Comparison of ENCODE assay signal across 2 cellular contexts in genomic region chr10:79445217-79445707, GRCh38.
TF ChIP-seq lines count a peak whose summit lies in the region.

Gene ZCCHC24, minus strand, starts transcription at chr10:79445624. Its CDS starts 184 bp downstream, at chr10:79445440.

TF ChIP-seq in HEK293, 187 proteins besides CTCF, POLR2A, EP300 and RAD21 (continued from another document):
- TF ChIP-seq ZBTB26 (tag by site-specific recombination; optimal IDR thresholded peaks at IDR 0.05): peak; percentile 43
- no peak for TF ChIP-seq PRDM4 (tag by site-specific recombination; IDR thresholded peaks at IDR 0.05)

TF ChIP-seq in GM12878, 131 proteins besides CTCF, POLR2A, EP300 and RAD21 (continued from another document):
- TF ChIP-seq, protein P1, sequence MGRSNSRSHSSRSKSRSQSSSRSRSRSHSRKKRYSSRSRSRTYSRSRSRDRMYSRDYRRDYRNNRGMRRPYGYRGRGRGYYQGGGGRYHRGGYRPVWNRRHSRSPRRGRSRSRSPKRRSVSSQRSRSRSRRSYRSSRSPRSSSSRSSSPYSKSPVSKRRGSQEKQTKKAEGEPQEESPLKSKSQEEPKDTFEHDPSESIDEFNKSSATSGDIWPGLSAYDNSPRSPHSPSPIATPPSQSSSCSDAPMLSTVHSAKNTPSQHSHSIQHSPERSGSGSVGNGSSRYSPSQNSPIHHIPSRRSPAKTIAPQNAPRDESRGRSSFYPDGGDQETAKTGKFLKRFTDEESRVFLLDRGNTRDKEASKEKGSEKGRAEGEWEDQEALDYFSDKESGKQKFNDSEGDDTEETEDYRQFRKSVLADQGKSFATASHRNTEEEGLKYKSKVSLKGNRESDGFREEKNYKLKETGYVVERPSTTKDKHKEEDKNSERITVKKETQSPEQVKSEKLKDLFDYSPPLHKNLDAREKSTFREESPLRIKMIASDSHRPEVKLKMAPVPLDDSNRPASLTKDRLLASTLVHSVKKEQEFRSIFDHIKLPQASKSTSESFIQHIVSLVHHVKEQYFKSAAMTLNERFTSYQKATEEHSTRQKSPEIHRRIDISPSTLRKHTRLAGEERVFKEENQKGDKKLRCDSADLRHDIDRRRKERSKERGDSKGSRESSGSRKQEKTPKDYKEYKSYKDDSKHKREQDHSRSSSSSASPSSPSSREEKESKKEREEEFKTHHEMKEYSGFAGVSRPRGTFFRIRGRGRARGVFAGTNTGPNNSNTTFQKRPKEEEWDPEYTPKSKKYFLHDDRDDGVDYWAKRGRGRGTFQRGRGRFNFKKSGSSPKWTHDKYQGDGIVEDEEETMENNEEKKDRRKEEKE (IDR thresholded peaks at IDR 0.05): no peak
- TF ChIP-seq IKZF1 (conservative IDR thresholded peaks at IDR 0.05): peak; percentile 57; the same call in 1 of the 2 replicates
- TF ChIP-seq ZNF217 (IDR thresholded peaks at IDR 0.05): peak; percentile 55; the same call in 1 of the 2 replicates
- no peak for TF ChIP-seq PAX8 (IDR thresholded peaks at IDR 0.05)
- TF ChIP-seq FOXK2 (IDR thresholded peaks at IDR 0.05): no peak
- TF ChIP-seq YY1 (IDR thresholded peaks at IDR 0.05; ENCODE audit: low read depth, low read length): 0 out of 2 replicates have a peak, but pooled peaks have one; percentile 16
- TF ChIP-seq BHLHE40 (IDR thresholded peaks at IDR 0.05; ENCODE audit: borderline replicate concordance in 1 of 2, low read depth in 2 of 2, low read length in 1 of 2): peak in 1 of 2 experiments; percentile 33; a peak in 1 of 4 replicates
- no peak for TF ChIP-seq PML (IDR thresholded peaks at IDR 0.05; ENCODE audit: low read length)
- peak; percentile 40; the same call in 1 of the 2 replicates for TF ChIP-seq NKRF (conservative IDR thresholded peaks at IDR 0.05)
- TF ChIP-seq MEF2A (IDR thresholded peaks at IDR 0.05; ENCODE audit: insufficient read depth, low read depth, low read length): no peak
- TF ChIP-seq GATAD2B (conservative IDR thresholded peaks at IDR 0.05; ENCODE audit: low read depth): 0 out of 2 replicates have a peak, but pooled peaks have one; percentile 36
- TF ChIP-seq NR2F1 (conservative IDR thresholded peaks at IDR 0.05): peak; percentile 13; the same call in 1 of the 2 replicates
- 0 out of 2 replicates have a peak, but pooled peaks have one; percentile 15 for TF ChIP-seq TCF3 (IDR thresholded peaks at IDR 0.05; ENCODE audit: borderline replicate concordance, insufficient read depth, low read depth, low read length)
